8 cellular contexts compared by ENCODE assay signal in genomic region chr2:169528271-169528701, GRCh38. TPM values are rescaled to one million over a fixed set of nuclear protein-coding genes. Genes with fewer than 3 reads are reported as not detected.
A peak's percentile ranks its signal among the peaks of the same experiment; 100 is the strongest.
DNase-seq lines count a peak whose midpoint lies in the region; ATAC-seq, FAIRE-seq and TF ChIP-seq lines count a peak whose summit lies in the region.

No MANE protein-coding gene starts in this region.

- ATAC-seq in HG02970 (IDR thresholded peaks at IDR 0.05; ENCODE audit: low FRiP score, unreplicated experiment) = peak; percentile 62

- peak; percentile 98 for FAIRE-seq in GM12891 (lab: Jason Lieb, UNC)

- TF ChIP-seq POLR2A in GM12891 (IDR thresholded peaks at IDR 0.05; ENCODE audit: low read depth, low read length) = no peak

- peak; percentile 79 for TF ChIP-seq CTCF in 22Rv1 (IDR thresholded peaks at IDR 0.05)

- DNase-seq in GM12891 (ENCODE audit: insufficient read length, low spot score) (peak; percentile 8), NCI-H2227 (lab: John Stamatoyannopoulos, UW; ENCODE audit: unreplicated experiment) (peak; percentile 85), midbrain (lab: John Stamatoyannopoulos, UW) (peak; percentile 55)
- DNase-seq in activated CD4-positive, alpha-beta T cell treated with anti-CD3 and anti-CD28 coated beads, Interleukin-2, amount 50 U/mL, for 1 hour = peak; percentile 75
- DNase-seq in effector CD4-positive, alpha-beta T cell = peak; percentile 73
- peak; percentile 46 to 48 for DNase-seq in stimulated activated CD8-positive, alpha-beta memory T cell treated with anti-CD3 and anti-CD28 coated beads, Interleukin-7, amount 100 ng/mL, for 4 hours (ENCODE audit: low read depth in 2 of 2)

- no peak overlapping the region for H3K27ac ChIP-seq in 22Rv1

TF ChIP-seq in GM12891, 5 proteins besides CTCF, POLR2A, EP300 and RAD21:
- no peak for TF ChIP-seq TAF1 (IDR thresholded peaks at IDR 0.05; ENCODE audit: low read depth, low read length)
- TF ChIP-seq PAX5 (IDR thresholded peaks at IDR 0.05; ENCODE audit: insufficient read depth, low read length, severe bottlenecking) = no peak
- TF ChIP-seq SPI1 (IDR thresholded peaks at IDR 0.05; ENCODE audit: low read depth, low read length) = no peak
- TF ChIP-seq POU2F2 (IDR thresholded peaks at IDR 0.05; ENCODE audit: low read depth, low read length) = no peak; the same call in 1 of the 2 replicates
- TF ChIP-seq POLR2AphosphoS5 (IDR thresholded peaks at IDR 0.05; ENCODE audit: low read depth, low read length) = no peak

RNA-seq across cellular contexts. Expression of gene KLHL41, which starts 18.8 kb away (rescaled TPM):
- 0.04 TPM for polyA plus RNA-seq in GM12891 (2012; ENCODE audit: low read depth, missing spikeins)

RNA-seq across cellular contexts. Expression of gene FASTKD1, which starts 45.4 kb away (rescaled TPM):
- polyA plus RNA-seq in GM12891 (2012; ENCODE audit: low read depth, missing spikeins) = 43.0 TPM

RNA-seq across cellular contexts. Expression of gene BBS5, which starts 49.0 kb away (rescaled TPM):
- polyA plus RNA-seq in GM12891 (2012; ENCODE audit: low read depth, missing spikeins) = 1.0 TPM

RNA-seq across cellular contexts. Expression of gene PPIG, which starts 55.9 kb away (rescaled TPM):
- polyA plus RNA-seq in GM12891 (2012; ENCODE audit: low read depth, missing spikeins) = 51.7 TPM

Comparison
In these comparisons a context has a peak if more than half of its experiments do, and no peak if none do; other contexts are left out.
1. DNase-seq: peak in every context shown above with its lines; median percentile 85 in NCI-H2227; 75 in activated CD4-positive, alpha-beta T cell treated with anti-CD3 and anti-CD28 coated beads, Interleukin-2, amount 50 U/mL, for 1 hour; 73 in effector CD4-positive, alpha-beta T cell; 55 in midbrain; 47 in stimulated activated CD8-positive, alpha-beta memory T cell treated with anti-CD3 and anti-CD28 coated beads, Interleukin-7, amount 100 ng/mL, for 4 hours; 8 in GM12891.